Comparison of ENCODE assay signal across 8 cellular contexts in genomic region chr12:81329088-81329487, GRCh38.
DNase-seq lines count a peak whose midpoint lies in the region; ATAC-seq and TF ChIP-seq lines count a peak whose summit lies in the region.

No MANE protein-coding gene starts in this region.

- H3K9me3 Mint-ChIP-seq in activated CD8-positive, alpha-beta T cell treated with anti-CD3 and anti-CD28 coated beads for 36 hours: no peaks in the 10 kb centered on the region
- H3K9me3 Mint-ChIP-seq in activated CD8-positive, alpha-beta T cell treated with anti-CD3 and anti-CD28 coated beads, Interleukin-2, amount 10 ng/mL, durations not matched to agents 7 days and 5 days (ENCODE audit: insufficient read depth): no peaks in the 10 kb centered on the region
- H3K9me3 Mint-ChIP-seq in osteocyte (ENCODE audit: unreplicated experiment): peaks cover 4% of the 10 kb centered on the region
- no peaks in the 10 kb centered on the region for H3K9me3 Mint-ChIP-seq in stimulated activated naive CD8-positive, alpha-beta T cell treated with anti-CD3 and anti-CD28 coated beads, Interleukin-15, amount 100 ng/mL, for 72 hours

- no peak overlapping the region for H3K4me3 Mint-ChIP-seq in activated CD8-positive, alpha-beta T cell treated with anti-CD3 and anti-CD28 coated beads for 36 hours
- H3K4me3 Mint-ChIP-seq in activated CD8-positive, alpha-beta T cell treated with anti-CD3 and anti-CD28 coated beads, Interleukin-2, amount 10 ng/mL, durations not matched to agents 7 days and 5 days: no peak overlapping the region
- H3K4me3 Mint-ChIP-seq in osteocyte (ENCODE audit: unreplicated experiment): no peak overlapping the region
- H3K4me3 Mint-ChIP-seq in stimulated activated naive CD8-positive, alpha-beta T cell treated with anti-CD3 and anti-CD28 coated beads, Interleukin-15, amount 100 ng/mL, for 72 hours: no peak overlapping the region

- H3K36me3 Mint-ChIP-seq in activated CD8-positive, alpha-beta T cell treated with anti-CD3 and anti-CD28 coated beads for 36 hours (ENCODE audit: low read depth): no peaks in the 10 kb centered on the region
- no peaks in the 10 kb centered on the region for H3K36me3 Mint-ChIP-seq in activated CD8-positive, alpha-beta T cell treated with anti-CD3 and anti-CD28 coated beads, Interleukin-2, amount 10 ng/mL, durations not matched to agents 7 days and 5 days (ENCODE audit: low read depth)
- no peaks in the 10 kb centered on the region for H3K36me3 Mint-ChIP-seq in osteocyte (ENCODE audit: unreplicated experiment)

- intact Hi-C loops in activated CD8-positive, alpha-beta T cell treated with anti-CD3 and anti-CD28 coated beads for 36 hours (cut with micrococcal nuclease): no loop called here

- no peaks in the 10 kb centered on the region for H3K27me3 Mint-ChIP-seq in activated CD8-positive, alpha-beta T cell treated with anti-CD3 and anti-CD28 coated beads for 36 hours
- H3K27me3 Mint-ChIP-seq in activated CD8-positive, alpha-beta T cell treated with anti-CD3 and anti-CD28 coated beads, Interleukin-2, amount 10 ng/mL, durations not matched to agents 7 days and 5 days (ENCODE audit: low read depth): no peaks in the 10 kb centered on the region
- H3K27me3 Mint-ChIP-seq in osteocyte (ENCODE audit: unreplicated experiment): peaks cover 13% of the 10 kb centered on the region
- H3K27me3 Mint-ChIP-seq in stimulated activated naive CD8-positive, alpha-beta T cell treated with anti-CD3 and anti-CD28 coated beads, Interleukin-15, amount 100 ng/mL, for 72 hours: no peaks in the 10 kb centered on the region

- no peak for ATAC-seq in activated CD8-positive, alpha-beta T cell treated with anti-CD3 and anti-CD28 coated beads for 36 hours
- ATAC-seq in activated CD8-positive, alpha-beta T cell treated with anti-CD3 and anti-CD28 coated beads, Interleukin-2, amount 10 ng/mL, durations not matched to agents 7 days and 5 days: no peak
- ATAC-seq in HG03139 (IDR thresholded peaks at IDR 0.05; ENCODE audit: unreplicated experiment): peak; percentile 78
- no peak for ATAC-seq in stimulated activated naive CD8-positive, alpha-beta T cell treated with anti-CD3 and anti-CD28 coated beads, Interleukin-15, amount 100 ng/mL, for 72 hours

- no peaks in the 10 kb centered on the region for H3K4me1 Mint-ChIP-seq in activated CD8-positive, alpha-beta T cell treated with anti-CD3 and anti-CD28 coated beads for 36 hours (ENCODE audit: low read depth)
- H3K4me1 Mint-ChIP-seq in activated CD8-positive, alpha-beta T cell treated with anti-CD3 and anti-CD28 coated beads, Interleukin-2, amount 10 ng/mL, durations not matched to agents 7 days and 5 days (ENCODE audit: low read depth): no peaks in the 10 kb centered on the region
- H3K4me1 Mint-ChIP-seq in osteocyte (ENCODE audit: unreplicated experiment): no peaks in the 10 kb centered on the region
- H3K4me1 Mint-ChIP-seq in stimulated activated naive CD8-positive, alpha-beta T cell treated with anti-CD3 and anti-CD28 coated beads, Interleukin-15, amount 100 ng/mL, for 72 hours: no peaks in the 10 kb centered on the region

- CTCF ChIA-PET in activated CD8-positive, alpha-beta T cell treated with anti-CD3 and anti-CD28 coated beads for 36 hours (lab: Charles Lee): interaction anchor here (0.7 to 1.3 kb wide), 2 partner anchors 11 to 27 kb away, joined by 3 to 4 read pairs; no protein-coding TSS in a partner anchor
- CTCF ChIA-PET in activated CD8-positive, alpha-beta T cell treated with anti-CD3 and anti-CD28 coated beads, Interleukin-2, amount 10 ng/mL, durations not matched to agents 7 days and 5 days (lab: Charles Lee): interaction anchor here (1.6 kb wide), 1 partner anchor 11 kb away, joined by 5 read pairs; no protein-coding TSS in a partner anchor

- H3K27ac Mint-ChIP-seq in activated CD8-positive, alpha-beta T cell treated with anti-CD3 and anti-CD28 coated beads for 36 hours: no peak overlapping the region
- H3K27ac Mint-ChIP-seq in activated CD8-positive, alpha-beta T cell treated with anti-CD3 and anti-CD28 coated beads, Interleukin-2, amount 10 ng/mL, durations not matched to agents 7 days and 5 days: no peak overlapping the region
- no peak overlapping the region for H3K27ac Mint-ChIP-seq in osteocyte (ENCODE audit: unreplicated experiment)
- H3K27ac Mint-ChIP-seq in stimulated activated naive CD8-positive, alpha-beta T cell treated with anti-CD3 and anti-CD28 coated beads, Interleukin-15, amount 100 ng/mL, for 72 hours: no peak overlapping the region

- no peak for TF ChIP-seq CTCF in activated CD8-positive, alpha-beta T cell treated with anti-CD3 and anti-CD28 coated beads for 36 hours (IDR thresholded peaks at IDR 0.05)
- peak; percentile 34 for TF ChIP-seq CTCF in osteocyte (IDR thresholded peaks at IDR 0.05)

- POLR2A ChIA-PET in activated CD8-positive, alpha-beta T cell treated with anti-CD3 and anti-CD28 coated beads for 36 hours (lab: Charles Lee): no interaction called here
- POLR2A ChIA-PET in activated CD8-positive, alpha-beta T cell treated with anti-CD3 and anti-CD28 coated beads, Interleukin-2, amount 10 ng/mL, durations not matched to agents 7 days and 5 days (lab: Charles Lee): no interaction called here

- DNase-seq in activated CD8-positive, alpha-beta T cell treated with anti-CD3 and anti-CD28 coated beads for 36 hours: peak; percentile 9
- DNase-seq in activated CD8-positive, alpha-beta T cell treated with anti-CD3 and anti-CD28 coated beads, Interleukin-2, amount 10 ng/mL, durations not matched to agents 7 days and 5 days: no peak
- DNase-seq in SW480 (ENCODE audit: low spot score) (peak; percentile 8), osteocyte (ENCODE audit: extremely low spot score, unreplicated experiment) (no peak), NCI-H1105 (lab: John Stamatoyannopoulos, UW) (no peak)
- DNase-seq in stimulated activated naive CD8-positive, alpha-beta T cell treated with anti-CD3 and anti-CD28 coated beads, Interleukin-15, amount 100 ng/mL, for 72 hours: no peak
- no peak for DNase-seq in activated CD8-positive, alpha-beta memory T cell treated with anti-CD3 and anti-CD28 coated beads, Interleukin-2, amount 50 U/mL, for 4 hours

Comparison
In these comparisons a context has a peak if more than half of its experiments do, and no peak if none do; other contexts are left out.
1. DNase-seq: peak in activated CD8-positive, alpha-beta T cell treated with anti-CD3 and anti-CD28 coated beads for 36 hours (single experiment) and SW480 (single experiment); none in activated CD8-positive, alpha-beta T cell treated with anti-CD3 and anti-CD28 coated beads, Interleukin-2, amount 10 ng/mL, durations not matched to agents 7 days and 5 days (single experiment), osteocyte (single experiment), stimulated activated naive CD8-positive, alpha-beta T cell treated with anti-CD3 and anti-CD28 coated beads, Interleukin-15, amount 100 ng/mL, for 72 hours (0 of 2), activated CD8-positive, alpha-beta memory T cell treated with anti-CD3 and anti-CD28 coated beads, Interleukin-2, amount 50 U/mL, for 4 hours (single experiment) and NCI-H1105 (single experiment).